Comparison of ENCODE assay signal across 11 cellular contexts in genomic region chr5:134609232-134609851, GRCh38. TPM values are rescaled to one million over a fixed set of nuclear protein-coding genes. Genes with fewer than 3 reads are reported as not detected.
DNase-seq lines count a peak whose midpoint lies in the region; ATAC-seq and TF ChIP-seq lines count a peak whose summit lies in the region.
"Had no signal": no experiment of that assay in that cellular context is flagged by ENCODE, and none has a peak within 500 bp of the region (broad histone marks: within the 10 kb centered on the region; RNA-seq: fewer than 3 reads in every experiment).

No MANE protein-coding gene starts in this region.

- H3K27ac Mint-ChIP-seq in activated CD4-positive, alpha-beta T cell treated with anti-CD3 and anti-CD28 coated beads for 36 hours: peak overlapping the region; percentile 94
- H3K27ac Mint-ChIP-seq in activated CD4-positive, alpha-beta memory T cell treated with anti-CD3 and anti-CD28 coated beads, Interleukin-2, amount 10 ng/mL, durations not matched to agents 7 days and 5 days: peak overlapping the region; percentile 92
- no peak overlapping the region for H3K27ac Mint-ChIP-seq in GM23338

- POLR2A ChIA-PET in activated CD4-positive, alpha-beta T cell treated with anti-CD3 and anti-CD28 coated beads for 36 hours (lab: Charles Lee): interaction anchor here (0.6 to 2.3 kb wide), 7 partner anchors 23 to 383 kb away, joined by 3 to 12 read pairs (median 3); partner anchors contain the start of gene SAR1B
- POLR2A ChIA-PET in activated CD4-positive, alpha-beta memory T cell treated with anti-CD3 and anti-CD28 coated beads, Interleukin-2, amount 10 ng/mL, durations not matched to agents 7 days and 5 days (lab: Charles Lee): interaction anchor here (1.0 to 3.7 kb wide), 14 partner anchors 9 to 432 kb away, joined by 3 to 19 read pairs (median 6); partner anchors contain the start of genes DDX46, JADE2, PPP2CA and SEC24A

- no peaks in the 10 kb centered on the region for H3K9me3 Mint-ChIP-seq in activated CD4-positive, alpha-beta T cell treated with anti-CD3 and anti-CD28 coated beads for 36 hours (ENCODE audit: low read depth)
- no peaks in the 10 kb centered on the region for H3K9me3 Mint-ChIP-seq in activated CD4-positive, alpha-beta memory T cell treated with anti-CD3 and anti-CD28 coated beads, Interleukin-2, amount 10 ng/mL, durations not matched to agents 7 days and 5 days
- no peaks in the 10 kb centered on the region for H3K9me3 Mint-ChIP-seq in GM23338

- peak; percentile 75 for ATAC-seq in activated CD4-positive, alpha-beta T cell treated with anti-CD3 and anti-CD28 coated beads for 36 hours
- ATAC-seq in HG02798 (IDR thresholded peaks at IDR 0.05; ENCODE audit: poor library complexity, unreplicated experiment): peak; percentile 61
- ATAC-seq in psoas muscle: peak; percentile 67 to 80 (median 70)
- ATAC-seq in GM23338: no peak

- H3K36me3 ChIP-seq in psoas muscle (ENCODE audit: insufficient read depth in 1 of 2, low read depth in 1 of 2): peaks cover 5 to 97% of the 10 kb centered on the region in 2 donors
- peaks cover 13% of the 10 kb centered on the region; the same call in 1 of the 2 replicates for H3K36me3 ChIP-seq in GM23338 (ENCODE audit: insufficient read depth)

- no peaks in the 10 kb centered on the region for H4K20me1 ChIP-seq in GM23338 (replicated peaks; ENCODE audit: insufficient read depth)

- no peak overlapping the region for H2AFZ ChIP-seq in GM23338

- CTCF ChIA-PET in activated CD4-positive, alpha-beta T cell treated with anti-CD3 and anti-CD28 coated beads for 36 hours (lab: Charles Lee): interaction anchor here (0.8 to 2.6 kb wide), 9 partner anchors 13 to 420 kb away, joined by 3 to 23 read pairs (median 4); no protein-coding TSS in a partner anchor
- CTCF ChIA-PET in activated CD4-positive, alpha-beta memory T cell treated with anti-CD3 and anti-CD28 coated beads, Interleukin-2, amount 10 ng/mL, durations not matched to agents 7 days and 5 days (lab: Charles Lee): interaction anchor here (0.7 to 3.4 kb wide), 7 partner anchors 13 to 330 kb away, joined by 3 to 29 read pairs (median 3); partner anchors contain the start of gene SAR1B

- peak overlapping the region; percentile 74 for H3K27ac ChIP-seq in psoas muscle
- no peak overlapping the region for H3K27ac ChIP-seq in GM23338 (ENCODE audit: low read depth)

- H3K4me2 ChIP-seq in GM23338: no peak overlapping the region

- H3F3A ChIP-seq in GM23338 (replicated peaks; ENCODE audit: low read depth): 0 out of 2 replicates have a peak, but pooled peaks cover 5% of the 10 kb centered on the region

- intact Hi-C loops in activated CD4-positive, alpha-beta T cell treated with anti-CD3 and anti-CD28 coated beads for 36 hours (cut with DNase I, micrococcal nuclease): loop anchor here in 1 of 2 experiments (1.0 kb wide), 1 partner anchor 39 kb away; the partner anchor contains the start of gene SEC24A
- intact Hi-C loops in psoas muscle (cut with DNase I): no loop called here

- H3K4me1 Mint-ChIP-seq in activated CD4-positive, alpha-beta T cell treated with anti-CD3 and anti-CD28 coated beads for 36 hours: peaks cover 42% of the 10 kb centered on the region
- H3K4me1 Mint-ChIP-seq in activated CD4-positive, alpha-beta memory T cell treated with anti-CD3 and anti-CD28 coated beads, Interleukin-2, amount 10 ng/mL, durations not matched to agents 7 days and 5 days: peaks cover 52% of the 10 kb centered on the region
- peaks cover 4% of the 10 kb centered on the region; the same call in 2 of the 3 replicates for H3K4me1 Mint-ChIP-seq in GM23338

- peaks cover 54% of the 10 kb centered on the region for H3K36me3 Mint-ChIP-seq in activated CD4-positive, alpha-beta T cell treated with anti-CD3 and anti-CD28 coated beads for 36 hours (ENCODE audit: low read depth)
- H3K36me3 Mint-ChIP-seq in activated CD4-positive, alpha-beta memory T cell treated with anti-CD3 and anti-CD28 coated beads, Interleukin-2, amount 10 ng/mL, durations not matched to agents 7 days and 5 days (ENCODE audit: low read depth): peaks cover 77% of the 10 kb centered on the region
- H3K36me3 Mint-ChIP-seq in GM23338 (ENCODE audit: low read depth): peaks cover 45% of the 10 kb centered on the region; the same call in 2 of the 3 replicates

- WGBS in psoas muscle, 3 donors: 33 to 48% (median 42%) methylated on average over 3 of the region's 3 CpGs

- no peak overlapping the region for H3K4me3 ChIP-seq in psoas muscle
- H3K4me3 ChIP-seq in GM23338: no peak overlapping the region

- H3K79me2 ChIP-seq in GM23338 (replicated peaks; ENCODE audit: insufficient read depth): no peaks in the 10 kb centered on the region

- DNase-seq in activated CD4-positive, alpha-beta T cell treated with anti-CD3 and anti-CD28 coated beads for 36 hours: peak; percentile 29
- DNase-seq in activated CD4-positive, alpha-beta T cell treated with anti-CD3 and anti-CD28 coated beads, Interleukin-2, amount 50 U/mL, for 4 hours: no peak
- DNase-seq in activated CD4-positive, alpha-beta memory T cell treated with anti-CD3 and anti-CD28 coated beads, Interleukin-2, amount 10 ng/mL, durations not matched to agents 7 days and 5 days: no peak
- no peak for DNase-seq in psoas muscle
- DNase-seq in COLO829 (ENCODE audit: low spot score): no peak
- no peak for DNase-seq in medulla oblongata (ENCODE audit: extremely low spot score)
- no peak for DNase-seq in GM23338 (ENCODE audit: low spot score)
- DNase-seq: activated CD8-positive, alpha-beta memory T cell treated with anti-CD3 and anti-CD28 coated beads, Interleukin-2, amount 50 U/mL, for 4 hours; IMR-90; kidney had no signal

- peak overlapping the region; percentile 13 for H3K4me3 Mint-ChIP-seq in activated CD4-positive, alpha-beta T cell treated with anti-CD3 and anti-CD28 coated beads for 36 hours
- peak overlapping the region; percentile 21 for H3K4me3 Mint-ChIP-seq in activated CD4-positive, alpha-beta memory T cell treated with anti-CD3 and anti-CD28 coated beads, Interleukin-2, amount 10 ng/mL, durations not matched to agents 7 days and 5 days
- no peak overlapping the region for H3K4me3 Mint-ChIP-seq in GM23338

- no peaks in the 10 kb centered on the region for H3K27me3 Mint-ChIP-seq in activated CD4-positive, alpha-beta T cell treated with anti-CD3 and anti-CD28 coated beads for 36 hours
- H3K27me3 Mint-ChIP-seq in activated CD4-positive, alpha-beta memory T cell treated with anti-CD3 and anti-CD28 coated beads, Interleukin-2, amount 10 ng/mL, durations not matched to agents 7 days and 5 days: no peaks in the 10 kb centered on the region
- no peaks in the 10 kb centered on the region for H3K27me3 Mint-ChIP-seq in GM23338 (ENCODE audit: insufficient read depth, low read depth, poor library complexity)

- H3K27me3 ChIP-seq in psoas muscle (ENCODE audit: insufficient read depth in 3 of 3, low read length in 2 of 3): no peaks in the 10 kb centered on the region
- no peaks in the 10 kb centered on the region for H3K27me3 ChIP-seq in GM23338 (ENCODE audit: insufficient read depth)

- H3K4me1 ChIP-seq in psoas muscle (peaks cover 23% of the 10 kb centered on the region), GM23338 (ENCODE audit: insufficient read depth) (0 out of 2 replicates have a peak, but pooled peaks cover 4% of the 10 kb centered on the region)

- no peaks in the 10 kb centered on the region for H3K9me2 ChIP-seq in GM23338 (ENCODE audit: insufficient read depth)

- TF ChIP-seq CTCF in psoas muscle (IDR thresholded peaks at IDR 0.05) (no peak), GM23338 (conservative IDR thresholded peaks at IDR 0.05; ENCODE audit: low read depth in 2 of 2) (no peak)

- no peaks in the 10 kb centered on the region for H3K9me3 ChIP-seq in psoas muscle

TF ChIP-seq in GM23338, 12 proteins besides CTCF, POLR2A, EP300 and RAD21 (continues in another document):
- TF ChIP-seq CREB1 (CRISPR knock-in tag; IDR thresholded peaks at IDR 0.05; ENCODE audit: low read depth) (no peak), EZH2 (IDR thresholded peaks at IDR 0.05; ENCODE audit: low read depth, unreplicated experiment) (no peak), JUNB (IDR thresholded peaks at IDR 0.05; ENCODE audit: unreplicated experiment) (no peak), ZNF114 (CRISPR knock-in tag; IDR thresholded peaks at IDR 0.05) (no peak)

RNA-seq across cellular contexts. Expression of gene SAR1B, which starts 23.3 kb away (rescaled TPM):
- 10 to 100 TPM; 40.3 to 54.9 TPM for total RNA-seq in activated CD4-positive, alpha-beta T cell treated with anti-CD3 and anti-CD28 coated beads for 36 hours
- total RNA-seq in activated CD4-positive, alpha-beta memory T cell treated with anti-CD3 and anti-CD28 coated beads, Interleukin-2, amount 10 ng/mL, durations not matched to agents 7 days and 5 days: 10 to 100 TPM; 55.3 to 57.7 TPM
- 100 to 1,000 TPM; 161 to 238 (median 206) TPM for total RNA-seq in psoas muscle
- polyA plus RNA-seq in psoas muscle (100 to 1,000 TPM; 116 to 188 (median 126) TPM), GM23338 (2016; fragmentation: Nextera tagmentation; extraction: Ambion mirVana) (26.1 and 26.8 TPM in 2 replicates)
- total RNA-seq in GM23338 (2014; rRNA removed; shearing (Covaris generic)): 11.9 and 30.3 TPM in 2 replicates

RNA-seq across cellular contexts. Expression of gene SEC24A, which starts 39.2 kb away (rescaled TPM):
- 10 to 100 TPM; 32.2 to 41.3 TPM for total RNA-seq in activated CD4-positive, alpha-beta T cell treated with anti-CD3 and anti-CD28 coated beads for 36 hours
- total RNA-seq in activated CD4-positive, alpha-beta memory T cell treated with anti-CD3 and anti-CD28 coated beads, Interleukin-2, amount 10 ng/mL, durations not matched to agents 7 days and 5 days: 10 to 100 TPM; 29.3 to 29.6 TPM
- total RNA-seq in psoas muscle: 10 to 100 TPM in 3 of 4 donors, 1 to 10 TPM in 1; 5.7 to 25.2 (median 13.7) TPM
- polyA plus RNA-seq in psoas muscle (10 to 100 TPM in 2 of 3 donors, 1 to 10 TPM in 1; 6.7 to 18.9 (median 17.2) TPM), GM23338 (2016; fragmentation: Nextera tagmentation; extraction: Ambion mirVana) (8.1 and 9.0 TPM in 2 replicates)
- 36.5 and 37.4 TPM in 2 replicates for total RNA-seq in GM23338 (2014; rRNA removed; shearing (Covaris generic))
